Comparison of ENCODE assay signal across 18 cellular contexts in the genomic region with DNA sequence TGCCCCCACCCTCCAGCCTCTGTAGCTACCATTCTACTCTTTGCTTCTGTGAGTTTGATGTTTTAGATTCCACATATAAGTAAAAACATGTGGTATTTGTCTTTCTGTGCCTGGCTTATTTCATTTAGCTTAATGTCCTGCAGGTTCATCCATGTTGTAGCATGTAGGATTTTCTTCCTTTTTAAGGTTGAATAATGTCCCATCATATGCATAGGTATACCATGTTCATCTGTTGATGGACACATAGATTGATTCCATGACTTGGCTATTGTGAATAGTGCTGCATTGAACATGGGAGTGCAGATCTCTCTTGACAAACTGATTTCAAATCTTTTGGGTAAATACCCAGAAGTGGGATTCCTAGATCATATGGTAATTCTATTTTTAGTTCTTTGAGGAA. TPM values are rescaled to one million over a fixed set of nuclear protein-coding genes. Genes with fewer than 3 reads are reported as not detected.
DNase-seq lines count a peak whose midpoint lies in the region; ATAC-seq and TF ChIP-seq lines count a peak whose summit lies in the region.
"Had no signal": no experiment of that assay in that cellular context is flagged by ENCODE, and none has a peak within 500 bp of the region (broad histone marks: within the 10 kb centered on the region; RNA-seq: fewer than 3 reads in every experiment).

No MANE protein-coding gene starts in this region.

- no peak overlapping the region for H3K4me3 Mint-ChIP-seq in activated naive CD4-positive, alpha-beta T cell treated with anti-CD3 and anti-CD28 coated beads, Interleukin-2, amount 10 ng/mL, durations not matched to agents 7 days and 5 days
- H3K4me3 Mint-ChIP-seq: CD14-positive monocyte; CD4-positive, alpha-beta memory T cell; GM23338; HFFc6 had no signal

- H3K4me1 Mint-ChIP-seq in activated naive CD4-positive, alpha-beta T cell treated with anti-CD3 and anti-CD28 coated beads, Interleukin-2, amount 10 ng/mL, durations not matched to agents 7 days and 5 days: no peaks in the 10 kb centered on the region
- H3K4me1 Mint-ChIP-seq: CD14-positive monocyte; CD4-positive, alpha-beta memory T cell had no signal

- no peak overlapping the region for H3K27ac Mint-ChIP-seq in activated naive CD4-positive, alpha-beta T cell treated with anti-CD3 and anti-CD28 coated beads, Interleukin-2, amount 10 ng/mL, durations not matched to agents 7 days and 5 days
- H3K27ac Mint-ChIP-seq: CD14-positive monocyte; CD4-positive, alpha-beta memory T cell; GM23338; HFFc6 had no signal

- in situ Hi-C loops in gastrocnemius medialis (cut with MboI; ENCODE audit: low sequenced_read_pairs in 4 of 4): no loop called here

- no peaks in the 10 kb centered on the region for H3K27me3 ChIP-seq in left ventricle myocardium inferior (ENCODE audit: low read depth)
- no peaks in the 10 kb centered on the region for H3K27me3 ChIP-seq in heart right ventricle
- no peaks in the 10 kb centered on the region for H3K27me3 ChIP-seq in ascending aorta
- H3K27me3 ChIP-seq in gastrocnemius medialis: no peaks in the 10 kb centered on the region
- H3K27me3 ChIP-seq: BLaER1 had no signal

- H3K4me3 ChIP-seq in left ventricle myocardium inferior (no peak overlapping the region), heart right ventricle (no peak overlapping the region), ascending aorta (no peak overlapping the region), gastrocnemius medialis (no peak overlapping the region)
- H3K4me3 ChIP-seq: BLaER1, GM23338 had no signal

- DNase-seq in left ventricle myocardium inferior (no peak), heart right ventricle (no peak), ascending aorta (ENCODE audit: low spot score in 2 of 2) (no peak), gastrocnemius medialis (no peak), RWPE1 (ENCODE audit: low spot score) (no peak)
- no peak for DNase-seq in activated naive CD4-positive, alpha-beta T cell treated with anti-CD3 and anti-CD28 coated beads, Interleukin-2, amount 10 ng/mL, durations not matched to agents 7 days and 5 days
- DNase-seq: 8988T; CD4-positive, alpha-beta memory T cell; DMS153; DMS79; GDM1; HCEC 1CT; HFFc6 had no signal

- POLR2A ChIA-PET in RWPE1 (lab: Yijun Ruan, JAX; ENCODE audit: low non-redundant PET): no interaction called here

- H3K4me1 ChIP-seq in left ventricle myocardium inferior: peaks cover 63% of the 10 kb centered on the region
- H3K4me1 ChIP-seq in heart right ventricle: peaks cover 0 to 66% (median 36%) of the 10 kb centered on the region in 9 donors
- H3K4me1 ChIP-seq in ascending aorta: peaks cover 4 to 41% of the 10 kb centered on the region in 2 donors
- H3K4me1 ChIP-seq in gastrocnemius medialis: peaks cover 46 to 48% of the 10 kb centered on the region in 2 donors
- H3K4me1 ChIP-seq: BLaER1 had no signal

- H3K36me3 ChIP-seq in left ventricle myocardium inferior (no peaks in the 10 kb centered on the region), heart right ventricle (no peaks in the 10 kb centered on the region), ascending aorta (no peaks in the 10 kb centered on the region), gastrocnemius medialis (no peaks in the 10 kb centered on the region)
- H3K36me3 ChIP-seq: BLaER1 had no signal

- no peak for TF ChIP-seq POLR2A in gastrocnemius medialis (IDR thresholded peaks at IDR 0.05)

- H3K27me3 Mint-ChIP-seq in activated naive CD4-positive, alpha-beta T cell treated with anti-CD3 and anti-CD28 coated beads, Interleukin-2, amount 10 ng/mL, durations not matched to agents 7 days and 5 days: peaks cover 4% of the 10 kb centered on the region

- H3K27ac ChIP-seq in left ventricle myocardium inferior (replicated peaks) (peak overlapping the region; percentile 82), heart right ventricle (peak overlapping the region in 4 of 10 donors; percentile 67 to 88 (median 71)), ascending aorta (peak overlapping the region; percentile 61 to 90), gastrocnemius medialis (peak overlapping the region; percentile 81 to 85 (median 83)), RWPE1 (no peak overlapping the region)
- H3K27ac ChIP-seq: BLaER1 had no signal

- CTCF ChIA-PET in activated naive CD4-positive, alpha-beta T cell treated with anti-CD3 and anti-CD28 coated beads, Interleukin-2, amount 10 ng/mL, durations not matched to agents 7 days and 5 days (lab: Charles Lee): no interaction called here
- CTCF ChIA-PET in RWPE1 (lab: Yijun Ruan, JAX): interaction anchor here (0.7 kb wide), 1 partner anchor 299 kb away, joined by 3 read pairs; no protein-coding TSS in a partner anchor

- no peaks in the 10 kb centered on the region for H3K36me3 Mint-ChIP-seq in activated naive CD4-positive, alpha-beta T cell treated with anti-CD3 and anti-CD28 coated beads, Interleukin-2, amount 10 ng/mL, durations not matched to agents 7 days and 5 days
- H3K36me3 Mint-ChIP-seq: CD14-positive monocyte; CD4-positive, alpha-beta memory T cell had no signal

- H3K9me3 Mint-ChIP-seq in activated naive CD4-positive, alpha-beta T cell treated with anti-CD3 and anti-CD28 coated beads, Interleukin-2, amount 10 ng/mL, durations not matched to agents 7 days and 5 days: no peaks in the 10 kb centered on the region
- H3K9me3 Mint-ChIP-seq: GM23338, HFFc6 had no signal

- H3K9me3 ChIP-seq in left ventricle myocardium inferior (replicated peaks) (peaks cover 8% of the 10 kb centered on the region), heart right ventricle (peaks cover 0 to 8% (median 0%) of the 10 kb centered on the region in 11 donors), ascending aorta (no peaks in the 10 kb centered on the region), gastrocnemius medialis (no peaks in the 10 kb centered on the region)
- H3K9me3 ChIP-seq: BLaER1 had no signal

- no peak for ATAC-seq in heart right ventricle
- ATAC-seq in gastrocnemius medialis: no peak
- ATAC-seq in GM21825 (IDR thresholded peaks at IDR 0.05; ENCODE audit: unreplicated experiment): no peak
- ATAC-seq: GM23338, HepG2 had no signal

- intact Hi-C loops in left ventricle myocardium inferior (cut with micrococcal nuclease): no loop called here
- intact Hi-C loops in heart right ventricle (cut with DNase I): loop anchor here in 2 of 10 donors (10.0 kb wide), 2 partner anchors 58 to 108 kb away; no protein-coding TSS in a partner anchor
- intact Hi-C loops in ascending aorta (cut with DNase I): no loop called here
- intact Hi-C loops in gastrocnemius medialis (cut with DNase I; ENCODE audit: low total_unique reads): loop anchor here (5.0 kb wide), 1 partner anchor 200 kb away; no protein-coding TSS in a partner anchor

- TF ChIP-seq CTCF in left ventricle myocardium inferior (IDR thresholded peaks at IDR 0.05; ENCODE audit: borderline replicate concordance) (no peak), heart right ventricle (IDR thresholded peaks at IDR 0.05) (no peak), ascending aorta (IDR thresholded peaks at IDR 0.05) (no peak), gastrocnemius medialis (IDR thresholded peaks at IDR 0.05 in 4 of 5, conservative IDR thresholded peaks at IDR 0.05 in 1 of 5) (no peak), RWPE1 (conservative IDR thresholded peaks at IDR 0.05; ENCODE audit: low read depth) (no peak)

RNA-seq across cellular contexts. Expression of a gene that starts 11.8 kb away (rescaled TPM):
- total RNA-seq in left ventricle myocardium inferior: 95.8 TPM
- total RNA-seq in heart right ventricle: 100 to 1,000 TPM in 8 of 10 donors, 10 to 100 TPM in 2; 72.3 to 212 (median 170) TPM
- polyA plus RNA-seq in heart right ventricle: 10 to 100 TPM; 20.8 to 29.4 TPM
- total RNA-seq in ascending aorta: 151 TPM
- total RNA-seq in gastrocnemius medialis: 1 to 10 TPM in 1 of 4 donors, under 1 TPM in 3; 0.35 to 3.1 (median 0.60) TPM
- total RNA-seq: CD4-positive, alpha-beta memory T cell had no signal
- polyA plus RNA-seq: CD14-positive monocyte; CD4-positive, alpha-beta memory T cell had no signal

Comparison
In these comparisons a context has a peak if more than half of its experiments do, and no peak if none do; other contexts are left out.
1. RNA of a gene that starts 11.8 kb away (total RNA-seq): 72.3 to 212 TPM in heart right ventricle, 151 TPM in ascending aorta (single experiment) and 95.8 TPM in left ventricle myocardium inferior (single experiment); 0.35 to 3.1 TPM in gastrocnemius medialis; every median in the first group is over 10 times any median in the second.